Comparison of ENCODE assay signal across 1 cellular context in genomic region chr5:73440262-73440661, GRCh38.
TF ChIP-seq lines count a peak whose summit lies in the region.

No MANE protein-coding gene starts in this region.

TF ChIP-seq in SK-N-SH, 30 proteins besides CTCF, POLR2A, EP300 and RAD21 (continued from another document):
- TF ChIP-seq FOSL2 (IDR thresholded peaks at IDR 0.05; ENCODE audit: borderline replicate concordance, low read depth) (peak; percentile 24; the same call in 1 of the 2 replicates), MXI1 (IDR thresholded peaks at IDR 0.05; ENCODE audit: low read depth, low read length) (no peak), POLR2AphosphoS5 (IDR thresholded peaks at IDR 0.05; ENCODE audit: low read depth, low read length) (0 out of 2 replicates have a peak, but pooled peaks have one; percentile 7)
